15 cellular contexts compared by ENCODE assay signal in genomic region chr14:44778562-44778961, GRCh38.
A peak's percentile ranks its signal among the peaks of the same experiment; 100 is the strongest.
DNase-seq lines count a peak whose midpoint lies in the region; ATAC-seq and TF ChIP-seq lines count a peak whose summit lies in the region.
"Had no signal": no experiment of that assay in that cellular context is flagged by ENCODE, and none has a peak within 500 bp of the region (broad histone marks: within the 10 kb centered on the region; RNA-seq: fewer than 3 reads in every experiment).

No MANE protein-coding gene starts in this region.

- intact Hi-C loops in head of caudate nucleus (cut with DNase I) (no loop called here), ascending aorta (cut with DNase I) (no loop called here)

- H3K27ac ChIP-seq in ascending aorta, result no peak overlapping the region

- H3K27me3 ChIP-seq in H7 (ENCODE audit: control insufficient read depth, insufficient read depth, low read length), result no peaks in the 10 kb centered on the region
- H3K27me3 ChIP-seq in ascending aorta, result no peaks in the 10 kb centered on the region

- H3K36me3 ChIP-seq in H7 (replicated peaks; ENCODE audit: control insufficient read depth, insufficient read depth, low read length) (no peaks in the 10 kb centered on the region), ascending aorta (no peaks in the 10 kb centered on the region)

- in situ Hi-C loops in SK-MEL-5 (cut with HindIII; ENCODE audit: low pct_unique_long_range_greater_than_20kb, low sequenced_read_pairs), result no loop called here

- H3K4me3 ChIP-seq in H7 (ENCODE audit: insufficient read depth, low read depth, low read length), result no peak overlapping the region
- H3K4me3 ChIP-seq in ascending aorta, result no peak overlapping the region

- ATAC-seq in GM18502 (IDR thresholded peaks at IDR 0.05; ENCODE audit: poor library complexity, unreplicated experiment) (peak; percentile 72), HG02852 (IDR thresholded peaks at IDR 0.05; ENCODE audit: unreplicated experiment) (peak; percentile 77)
- ATAC-seq: activated T-cell treated with anti-CD3 and anti-CD28 coated beads, Interleukin-2, amount 50 U/mL, for 72 hours; left lobe of liver; T-helper 17 cell had no signal

- H3K4me1 ChIP-seq in ascending aorta, result no peaks in the 10 kb centered on the region

- no peaks in the 10 kb centered on the region for H3K9me3 ChIP-seq in ascending aorta

- no peak for TF ChIP-seq CTCF in ascending aorta (IDR thresholded peaks at IDR 0.05)

- DNase-seq in SK-MEL-5 (ENCODE audit: low read depth, low spot score) (peak; percentile 90), islet precursor cell (peak; percentile 71), H7 (no peak), head of caudate nucleus (no peak), cerebellar nuclear complex (lab: John Stamatoyannopoulos, UW) (no peak), ascending aorta (ENCODE audit: low spot score in 2 of 2) (no peak)
- DNase-seq: activated T-cell treated with anti-CD3 and anti-CD28 coated beads, Interleukin-2, amount 50 U/mL, for 72 hours; DMS 273 treated with DMSO at 0.1 percent for 48 hours; effector CD4-positive, alpha-beta T cell; NCI-H2171; stimulated activated CD4-positive, alpha-beta T cell treated with anti-CD3 and anti-CD28 coated beads, Interleukin-12 subunit alpha, Interleukin-12 subunit beta, amount 100 ng/mL, for 4 hours; T-helper 17 cell had no signal

Comparison
In these comparisons a context has a peak if more than half of its experiments do, and no peak if none do; other contexts are left out.
1. DNase-seq: peak in SK-MEL-5 (single experiment) and islet precursor cell (single experiment); none in H7 (single experiment), head of caudate nucleus (0 of 42), cerebellar nuclear complex (0 of 2) and ascending aorta (0 of 2).